ENCODE assay signal across 1 cellular context in genomic region chr6:27892596-27893058, GRCh38.
TF ChIP-seq lines count a peak whose summit lies in the region.

No MANE protein-coding gene starts in this region.

TF ChIP-seq in K562, 482 proteins besides CTCF, POLR2A, EP300 and RAD21 (continued from another document and continues in another):
- TF ChIP-seq ZNF407 (IDR thresholded peaks at IDR 0.05; ENCODE audit: low read depth), result no peak
- TF ChIP-seq SIRT6 (IDR thresholded peaks at IDR 0.05; ENCODE audit: low read depth, low read length), result peak; percentile 40
- TF ChIP-seq TRIM28 (IDR thresholded peaks at IDR 0.05), result peak; percentile 25; the same call in 1 of the 2 replicates
- TF ChIP-seq SP2 (IDR thresholded peaks at IDR 0.05; ENCODE audit: extremely low read depth, low read depth, low read length, poor library complexity, severe bottlenecking), result no peak
- TF ChIP-seq FUS (optimal IDR thresholded peaks at IDR 0.05; ENCODE audit: low read depth, low read length), result peak; percentile 98
- TF ChIP-seq CBX2 (IDR thresholded peaks at IDR 0.05; ENCODE audit: insufficient read depth, low read length, poor library complexity, severe bottlenecking), result no peak
- peak; percentile 91; the same call in 1 of the 2 replicates for TF ChIP-seq RUNX1 (IDR thresholded peaks at IDR 0.05; ENCODE audit: low read depth)
- TF ChIP-seq JUN (IDR thresholded peaks at IDR 0.05; ENCODE audit: borderline replicate concordance, low read depth, low read length), result peak; percentile 6; the same call in 1 of the 2 replicates
- TF ChIP-seq JUN (CRISPR knock-in tag; IDR thresholded peaks at IDR 0.05; ENCODE audit: borderline replicate concordance), result no peak; the same call in 1 of the 2 replicates
- TF ChIP-seq ZBTB40 (IDR thresholded peaks at IDR 0.05), result no peak
- peak; percentile 62; the same call in 1 of the 2 replicates for TF ChIP-seq ZBTB40 (CRISPR knock-in tag; IDR thresholded peaks at IDR 0.05)
- TF ChIP-seq RBM15 (IDR thresholded peaks at IDR 0.05; ENCODE audit: insufficient read depth, low read length), result peak; percentile 95; the same call in 1 of the 2 replicates
- peak; percentile 19; the same call in 1 of the 2 replicates for TF ChIP-seq ZNF232 (CRISPR knock-in tag; IDR thresholded peaks at IDR 0.05)
- no peak for TF ChIP-seq ZNF695 (CRISPR knock-in tag; IDR thresholded peaks at IDR 0.05)
- TF ChIP-seq ZNF174 (CRISPR knock-in tag; IDR thresholded peaks at IDR 0.05), result no peak
- no peak for TF ChIP-seq ID3 (CRISPR knock-in tag; IDR thresholded peaks at IDR 0.05)
- peak; percentile 80 for TF ChIP-seq ID3 (tag; IDR thresholded peaks at IDR 0.05)
- TF ChIP-seq PCBP2 (IDR thresholded peaks at IDR 0.05; ENCODE audit: low read depth, low read length, poor library complexity, severe bottlenecking), result peak; percentile 3
- peak; percentile 99 for TF ChIP-seq CHD1 (IDR thresholded peaks at IDR 0.05; ENCODE audit: low read length)
- peak; percentile 100 for TF ChIP-seq PCBP1 (IDR thresholded peaks at IDR 0.05; ENCODE audit: low read depth, low read length, poor library complexity, severe bottlenecking)
- peak; percentile 100; the same call in 1 of the 2 replicates for TF ChIP-seq AFF4 (CRISPR knock-in tag; IDR thresholded peaks at IDR 0.05)
- no peak for TF ChIP-seq FOXJ2 (tag; IDR thresholded peaks at IDR 0.05)
- peak; percentile 100 for TF ChIP-seq RBM22 (IDR thresholded peaks at IDR 0.05; ENCODE audit: low read depth, low read length, poor library complexity, severe bottlenecking)
- TF ChIP-seq TFAM (CRISPR knock-in tag; conservative IDR thresholded peaks at IDR 0.05), result no peak
- peak; percentile 100 for TF ChIP-seq PRPF4 (IDR thresholded peaks at IDR 0.05; ENCODE audit: insufficient read depth, low read depth, low read length, poor library complexity, severe bottlenecking)
- no peak for TF ChIP-seq TARDBP (IDR thresholded peaks at IDR 0.05)
- TF ChIP-seq ATF1 (CRISPR knock-in tag; IDR thresholded peaks at IDR 0.05), result peak; percentile 10; the same call in 1 of the 2 replicates
- TF ChIP-seq ATF1 (tag; IDR thresholded peaks at IDR 0.05), result no peak
- peak; percentile 30; the same call in 1 of the 2 replicates for TF ChIP-seq STAG1 (CRISPR knock-in tag; IDR thresholded peaks at IDR 0.05; ENCODE audit: borderline replicate concordance)
- peak; percentile 58 for TF ChIP-seq RBBP5 (IDR thresholded peaks at IDR 0.05; ENCODE audit: borderline replicate concordance, insufficient read depth, low read length, poor library complexity, severe bottlenecking)
- TF ChIP-seq ZNF165 (CRISPR knock-in tag; IDR thresholded peaks at IDR 0.05; ENCODE audit: borderline replicate concordance), result 0 out of 2 replicates have a peak, but pooled peaks have one; percentile 30
- 0 out of 2 replicates have a peak, but pooled peaks have one; percentile 76 for TF ChIP-seq SRSF3 (IDR thresholded peaks at IDR 0.05; ENCODE audit: insufficient read depth, low read length)
- TF ChIP-seq FOXP4 (CRISPR knock-in tag; IDR thresholded peaks at IDR 0.05; ENCODE audit: borderline replicate concordance), result peak; percentile 97
- TF ChIP-seq ZNF197 (CRISPR knock-in tag; IDR thresholded peaks at IDR 0.05; ENCODE audit: low read depth), result no peak
- no peak for TF ChIP-seq SAFB2 (IDR thresholded peaks at IDR 0.05; ENCODE audit: borderline replicate concordance, low read depth, low read length, severe bottlenecking)
- TF ChIP-seq SMC3 (conservative IDR thresholded peaks at IDR 0.05; ENCODE audit: insufficient read depth, low read depth, low read length), result no peak
